Comparison of ENCODE assay signal across 16 cellular contexts in genomic region chr7:77354484-77354883, GRCh38.
DNase-seq lines count a peak whose midpoint lies in the region; ATAC-seq and TF ChIP-seq lines count a peak whose summit lies in the region.
"Had no signal": no experiment of that assay in that cellular context is flagged by ENCODE, and none has a peak within 500 bp of the region (broad histone marks: within the 10 kb centered on the region; RNA-seq: fewer than 3 reads in every experiment).

No MANE protein-coding gene starts in this region.

- H3K4me1 ChIP-seq in CD4-positive, alpha-beta memory T cell (ENCODE audit: insufficient read depth, low read length) = peaks cover 54% of the 10 kb centered on the region
- H3K4me1 ChIP-seq in thyroid gland = peaks cover 0 to 13% of the 10 kb centered on the region in 2 donors
- H3K4me1 ChIP-seq in upper lobe of right lung = peaks cover 26% of the 10 kb centered on the region

- H3K36me3 Mint-ChIP-seq in CD4-positive, alpha-beta memory T cell = peaks cover 0 to under 1% of the 10 kb centered on the region in 2 donors
- no peaks in the 10 kb centered on the region for H3K36me3 Mint-ChIP-seq in activated naive CD8-positive, alpha-beta T cell treated with anti-CD3 and anti-CD28 coated beads for 36 hours
- peaks cover 0 to under 1% (median 0%) of the 10 kb centered on the region in 3 donors for H3K36me3 Mint-ChIP-seq in naive thymus-derived CD8-positive, alpha-beta T cell

- H3K36me3 ChIP-seq in CD4-positive, alpha-beta memory T cell (ENCODE audit: insufficient read depth, low read length) = no peaks in the 10 kb centered on the region
- H3K36me3 ChIP-seq in thyroid gland (no peaks in the 10 kb centered on the region), upper lobe of right lung (peaks cover 7% of the 10 kb centered on the region)
- H3K36me3 ChIP-seq: tibial nerve had no signal

- H3K27ac ChIP-seq in CD4-positive, alpha-beta memory T cell (ENCODE audit: low read depth, low read length) = no peak overlapping the region
- no peak overlapping the region for H3K27ac ChIP-seq in thyroid gland
- no peak overlapping the region for H3K27ac ChIP-seq in upper lobe of right lung
- H3K27ac ChIP-seq: C4-2B, tibial nerve had no signal

- peak; percentile 45 to 48 for ATAC-seq in naive thymus-derived CD8-positive, alpha-beta T cell
- ATAC-seq in upper lobe of right lung = no peak

- CTCF ChIA-PET in CD4-positive, alpha-beta memory T cell (lab: Charles Lee; ENCODE audit: partially characterized antibody) = interaction anchor here (1.0 to 2.0 kb wide), 8 partner anchors 12 to 304 kb away, joined by 3 to 9 read pairs (median 6); partner anchors contain the start of gene GSAP

- H3K4me3 ChIP-seq in CD4-positive, alpha-beta memory T cell (ENCODE audit: low read length in 2 of 2) = no peak overlapping the region
- no peak overlapping the region for H3K4me3 ChIP-seq in Jurkat, Clone E6-1 (ENCODE audit: low read length)
- H3K4me3 ChIP-seq in thyroid gland (replicated peaks in 1 of 3) (no peak overlapping the region), upper lobe of right lung (no peak overlapping the region)
- H3K4me3 ChIP-seq: tibial nerve had no signal

- 76 to 78% methylated on average over 2 of the region's 2 CpGs for WGBS in thyroid gland, 2 donors

- TF ChIP-seq POLR2A in thyroid gland (IDR thresholded peaks at IDR 0.05) = no peak

- H3K9me3 ChIP-seq in CD4-positive, alpha-beta memory T cell (ENCODE audit: control insufficient read depth in 1 of 2, low read length in 2 of 2) = no peaks in the 10 kb centered on the region
- H3K9me3 ChIP-seq in thyroid gland = no peaks in the 10 kb centered on the region
- no peaks in the 10 kb centered on the region for H3K9me3 ChIP-seq in upper lobe of right lung
- H3K9me3 ChIP-seq: tibial nerve had no signal

- no peaks in the 10 kb centered on the region for H3K27me3 ChIP-seq in CD4-positive, alpha-beta memory T cell (ENCODE audit: insufficient read depth, low read length)
- H3K27me3 ChIP-seq in thyroid gland = no peaks in the 10 kb centered on the region
- no peaks in the 10 kb centered on the region for H3K27me3 ChIP-seq in upper lobe of right lung
- H3K27me3 ChIP-seq: tibial nerve had no signal

- peaks cover 43 to 63% (median 49%) of the 10 kb centered on the region in 4 donors for H3K4me1 Mint-ChIP-seq in CD4-positive, alpha-beta memory T cell
- H3K4me1 Mint-ChIP-seq in activated naive CD8-positive, alpha-beta T cell treated with anti-CD3 and anti-CD28 coated beads for 36 hours = peaks cover 42% of the 10 kb centered on the region
- peaks cover 25 to 66% (median 58%) of the 10 kb centered on the region in 4 donors for H3K4me1 Mint-ChIP-seq in naive thymus-derived CD8-positive, alpha-beta T cell

- DNase-seq in CD4-positive, alpha-beta memory T cell = peak in 4 of 5 donors; percentile 67 to 73 (median 70)
- DNase-seq in Jurkat, Clone E6-1 (ENCODE audit: low read depth, low spot score) = peak; percentile 60
- no peak for DNase-seq in activated naive CD8-positive, alpha-beta T cell treated with anti-CD3 and anti-CD28 coated beads for 36 hours
- peak in 3 of 10 donors; percentile 75 to 77 (median 75) for DNase-seq in naive thymus-derived CD8-positive, alpha-beta T cell
- no peak for DNase-seq in stimulated activated CD4-positive, alpha-beta T cell treated with anti-CD3 and anti-CD28 coated beads, Interleukin-2, amount 100 ng/mL, for 24 hours
- DNase-seq in thyroid gland (no peak), upper lobe of right lung (no peak)
- DNase-seq: activated CD4-positive, alpha-beta T cell treated with anti-CD3 and anti-CD28 coated beads, Interleukin-2, amount 50 U/mL, for 48 hours; caudate nucleus; HCEC 1CT; NCI-H774; SHP77 treated with DMSO at 0.1 percent for 48 hours; stimulated activated CD4-positive, alpha-beta T cell treated with anti-CD3 and anti-CD28 coated beads, Interleukin-4, amount 100 ng/mL, for 4 hours had no signal

- intact Hi-C loops in CD4-positive, alpha-beta memory T cell (cut with micrococcal nuclease) = loop anchor here (1.0 to 5.0 kb wide), 4 partner anchors 62 to 182 kb away; partner anchors contain the start of genes FGL2 and GSAP
- intact Hi-C loops in thyroid gland (cut with DNase I) = no loop called here
- intact Hi-C loops in upper lobe of right lung (cut with DNase I) = no loop called here

- H3K27me3 Mint-ChIP-seq in CD4-positive, alpha-beta memory T cell = no peaks in the 10 kb centered on the region
- H3K27me3 Mint-ChIP-seq in activated naive CD8-positive, alpha-beta T cell treated with anti-CD3 and anti-CD28 coated beads for 36 hours = no peaks in the 10 kb centered on the region
- H3K27me3 Mint-ChIP-seq in naive thymus-derived CD8-positive, alpha-beta T cell = no peaks in the 10 kb centered on the region

- TF ChIP-seq CTCF in thyroid gland (IDR thresholded peaks at IDR 0.05) = no peak
- no peak for TF ChIP-seq CTCF in upper lobe of right lung (IDR thresholded peaks at IDR 0.05)

- H3K4me3 Mint-ChIP-seq in CD4-positive, alpha-beta memory T cell = peak overlapping the region; percentile 23 to 85 (median 44)
- H3K4me3 Mint-ChIP-seq in activated naive CD8-positive, alpha-beta T cell treated with anti-CD3 and anti-CD28 coated beads for 36 hours = no peak overlapping the region
- peak overlapping the region; percentile 10 to 81 (median 64) for H3K4me3 Mint-ChIP-seq in naive thymus-derived CD8-positive, alpha-beta T cell

- POLR2A ChIA-PET in CD4-positive, alpha-beta memory T cell (lab: Charles Lee; ENCODE audit: partially characterized antibody) = interaction anchor here (0.6 to 5.2 kb wide), 8 partner anchors 9 to 664 kb away, joined by 3 to 37 read pairs (median 4); partner anchors contain the start of genes GSAP and PTPN12
- POLR2A ChIA-PET in naive thymus-derived CD8-positive, alpha-beta T cell (lab: Charles Lee) = interaction anchor here (0.6 to 3.3 kb wide), 8 partner anchors 23 to 299 kb away, joined by 3 to 17 read pairs (median 3); partner anchors contain the start of gene GSAP

- no peaks in the 10 kb centered on the region for H3K9me3 Mint-ChIP-seq in CD4-positive, alpha-beta memory T cell
- H3K9me3 Mint-ChIP-seq in activated naive CD8-positive, alpha-beta T cell treated with anti-CD3 and anti-CD28 coated beads for 36 hours = no peaks in the 10 kb centered on the region
- no peaks in the 10 kb centered on the region for H3K9me3 Mint-ChIP-seq in naive thymus-derived CD8-positive, alpha-beta T cell
- H3K9me3 Mint-ChIP-seq: activated T-helper 2 cell treated with anti-CD3 and anti-CD28 coated beads, Interferon-gamma antibody, Interleukin-2, Interleukin-4, amounts not matched to agents 10 μg/mL and 5 μg/mL and 100 μg/mL, durations not matched to agents 14 hours and 24 hours and 36 hours had no signal

- H3K27ac Mint-ChIP-seq in CD4-positive, alpha-beta memory T cell = peak overlapping the region in 6 of 7 donors; percentile 11 to 83 (median 64)
- H3K27ac Mint-ChIP-seq in activated naive CD8-positive, alpha-beta T cell treated with anti-CD3 and anti-CD28 coated beads for 36 hours = peak overlapping the region; percentile 48
- H3K27ac Mint-ChIP-seq in naive thymus-derived CD8-positive, alpha-beta T cell = peak overlapping the region in 8 of 10 donors; percentile 37 to 95 (median 76)
- H3K27ac Mint-ChIP-seq: activated T-helper 2 cell treated with anti-CD3 and anti-CD28 coated beads, Interferon-gamma antibody, Interleukin-2, Interleukin-4, amounts not matched to agents 10 μg/mL and 5 μg/mL and 100 μg/mL, durations not matched to agents 14 hours and 24 hours and 36 hours had no signal

Comparison
In these comparisons a context has a peak if more than half of its experiments do, and no peak if none do; other contexts are left out.
1. DNase-seq: peak in CD4-positive, alpha-beta memory T cell (4 of 5) and Jurkat, Clone E6-1 (single experiment); none in activated naive CD8-positive, alpha-beta T cell treated with anti-CD3 and anti-CD28 coated beads for 36 hours (single experiment), stimulated activated CD4-positive, alpha-beta T cell treated with anti-CD3 and anti-CD28 coated beads, Interleukin-2, amount 100 ng/mL, for 24 hours (0 of 2), thyroid gland (0 of 2) and upper lobe of right lung (single experiment).
2. Peak in every context shown above with its lines, with median percentiles within 50 percentile points of each other: H3K27ac Mint-ChIP-seq.